ENCODE assay signal across 21 cellular contexts in the genomic region with DNA sequence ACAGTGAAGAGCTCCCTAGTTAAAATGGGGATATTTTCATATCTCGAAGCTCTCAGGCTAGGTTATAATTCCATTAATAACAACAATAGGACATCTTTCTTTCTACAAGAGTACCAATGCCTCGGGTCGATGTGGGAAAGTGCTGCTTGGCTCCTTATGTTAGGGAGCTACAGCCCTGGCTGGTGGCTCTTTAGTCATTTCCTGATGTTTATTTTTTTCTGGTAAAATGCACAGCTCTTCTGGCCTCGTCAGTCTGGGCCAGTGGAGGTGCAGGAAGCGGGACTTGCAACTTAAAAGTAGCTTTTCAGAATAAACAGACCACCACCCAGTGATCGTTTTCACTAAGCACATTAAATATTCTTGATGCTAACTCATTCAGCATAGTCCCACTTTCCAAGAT. TPM values are rescaled to one million over a fixed set of nuclear protein-coding genes. Genes with fewer than 3 reads are reported as not detected.
"Had no signal": no experiment of that assay in that cellular context is flagged by ENCODE, and none has a peak within 500 bp of the region (broad histone marks: within the 10 kb centered on the region; RNA-seq: fewer than 3 reads in every experiment).

No MANE protein-coding gene starts in this region.

- H3K36me3 ChIP-seq: gastrocnemius medialis, heart left ventricle, pancreas, stomach, upper lobe of right lung had no signal

- H3K4me1 ChIP-seq: gastrocnemius medialis, pancreas, stomach, testis, upper lobe of right lung had no signal

- H3K27ac Mint-ChIP-seq: activated B cell treated with CpG ODN at 0.5 μM for 24 hours; activated CD8-positive, alpha-beta T cell treated with anti-CD3 and anti-CD28 coated beads for 36 hours; mesothelial cell of epicardium; T-helper 2 cell treated with Interferon-gamma antibody and Interleukin-4, amounts not matched to agents 5 μg/mL and 100 μg/mL, for 36 hours had no signal

- DNase-seq: activated B cell treated with CpG ODN at 0.5 μM for 24 hours; activated CD4-positive, alpha-beta T cell treated with anti-CD3 and anti-CD28 coated beads for 48 hours; activated CD8-positive, alpha-beta T cell treated with anti-CD3 and anti-CD28 coated beads for 36 hours; activated effector memory CD4-positive, alpha-beta T cell treated with Interleukin-2 at 50 U/mL for 16 hours; activated naive CD4-positive, alpha-beta T cell treated with anti-CD3 and anti-CD28 coated beads, Interleukin-2, amount 50 U/mL, for 16 hours; activated T-cell treated with anti-CD3 and anti-CD28 coated beads, Interleukin-2, amount 50 U/mL, for 4 hours; cortex of kidney; effector memory CD4-positive, alpha-beta T cell; gastrocnemius medialis; heart left ventricle; pancreas; stimulated activated CD4-positive, alpha-beta T cell treated with anti-CD3 and anti-CD28 coated beads, Interleukin-12 subunit alpha, Interleukin-12 subunit beta, amount 100 ng/mL, for 4 hours; stimulated activated CD4-positive, alpha-beta T cell treated with anti-CD3 and anti-CD28 coated beads, Interleukin-2, amount 100 ng/mL, for 24 hours; stomach; testis; upper lobe of right lung had no signal

- H3K27ac ChIP-seq: epithelial cell of prostate, gastrocnemius medialis, heart left ventricle, pancreas, stomach, testis, upper lobe of right lung had no signal

- H3K27me3 ChIP-seq: gastrocnemius medialis, heart left ventricle, pancreas, stomach, testis, upper lobe of right lung had no signal

- H3K9me3 ChIP-seq: gastrocnemius medialis, pancreas, stomach, testis, upper lobe of right lung had no signal

- H3K4me3 Mint-ChIP-seq: activated B cell treated with CpG ODN at 0.5 μM for 24 hours; activated CD8-positive, alpha-beta T cell treated with anti-CD3 and anti-CD28 coated beads for 36 hours; activated T-cell treated with anti-CD3 and anti-CD28 coated beads, Interleukin-2, amount 50 U/mL, for 4 hours; central memory CD8-positive, alpha-beta T cell; mesothelial cell of epicardium; T-helper 2 cell treated with Interferon-gamma antibody and Interleukin-4, amounts not matched to agents 5 μg/mL and 100 μg/mL, for 36 hours had no signal

- H3K4me3 ChIP-seq: gastrocnemius medialis, heart left ventricle, pancreas, stomach, testis, upper lobe of right lung had no signal

- H3K36me3 Mint-ChIP-seq: mesothelial cell of epicardium had no signal

- H3K9me3 Mint-ChIP-seq: activated T-cell treated with anti-CD3 and anti-CD28 coated beads, Interleukin-2, amount 50 U/mL, for 4 hours; central memory CD8-positive, alpha-beta T cell; T-helper 2 cell treated with Interferon-gamma antibody and Interleukin-4, amounts not matched to agents 5 μg/mL and 100 μg/mL, for 36 hours had no signal

- ATAC-seq: activated CD8-positive, alpha-beta T cell treated with anti-CD3 and anti-CD28 coated beads for 36 hours; activated T-cell treated with anti-CD3 and anti-CD28 coated beads, Interleukin-2, amount 50 U/mL, for 4 hours; gastrocnemius medialis; pancreas; upper lobe of right lung had no signal

- H3K4me1 Mint-ChIP-seq: activated B cell treated with CpG ODN at 0.5 μM for 24 hours; central memory CD8-positive, alpha-beta T cell had no signal

RNA-seq across cellular contexts. Expression of a gene that starts 58.3 kb away (rescaled TPM):
- total RNA-seq: activated B cell treated with CpG ODN at 0.5 μM for 24 hours, mesothelial cell of epicardium had no signal
- polyA plus RNA-seq: neural cell had no signal
